20 cellular contexts compared by ENCODE assay signal in the genomic region with DNA sequence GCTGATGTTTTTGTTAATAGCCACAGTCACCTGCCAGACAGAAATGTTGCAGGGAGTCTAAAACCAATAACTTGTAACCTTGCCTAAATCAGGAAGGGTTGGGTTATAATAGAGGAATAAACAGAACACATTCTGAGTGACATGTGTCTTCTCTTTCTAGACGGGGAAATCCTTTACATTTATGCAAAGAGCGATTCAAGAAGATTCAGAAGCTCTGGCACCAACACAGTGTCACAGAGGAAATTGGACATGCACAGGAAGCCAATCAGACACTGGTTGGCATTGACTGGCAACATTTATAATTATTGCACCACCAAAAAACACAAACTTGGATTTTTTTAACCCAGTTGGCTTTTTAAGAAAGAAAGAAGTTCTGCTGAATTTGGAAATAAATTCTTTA. TPM values are rescaled to one million over a fixed set of nuclear protein-coding genes. Genes with fewer than 3 reads are reported as not detected.
DNase-seq lines count a peak whose midpoint lies in the region; ATAC-seq and TF ChIP-seq lines count a peak whose summit lies in the region.
"Had no signal": no experiment of that assay in that cellular context is flagged by ENCODE, and none has a peak within 500 bp of the region (broad histone marks: within the 10 kb centered on the region; RNA-seq: fewer than 3 reads in every experiment).

No MANE protein-coding gene starts in this region.

- H3K4me3 Mint-ChIP-seq in activated CD4-positive, alpha-beta T cell treated with anti-CD3 and anti-CD28 coated beads, Interleukin-2, amount 10 ng/mL, durations not matched to agents 7 days and 5 days: no peak overlapping the region
- H3K4me3 Mint-ChIP-seq in central memory CD8-positive, alpha-beta T cell: no peak overlapping the region
- no peak overlapping the region for H3K4me3 Mint-ChIP-seq in T-helper 2 cell treated with Interferon-gamma antibody and Interleukin-4, amounts not matched to agents 5 μg/mL and 100 μg/mL, for 36 hours

- POLR2A ChIA-PET in activated CD4-positive, alpha-beta T cell treated with anti-CD3 and anti-CD28 coated beads, Interleukin-2, amount 10 ng/mL, durations not matched to agents 7 days and 5 days (lab: Charles Lee): no interaction called here

- peak overlapping the region; percentile 71 for H3K27ac Mint-ChIP-seq in activated CD4-positive, alpha-beta T cell treated with anti-CD3 and anti-CD28 coated beads, Interleukin-2, amount 10 ng/mL, durations not matched to agents 7 days and 5 days
- H3K27ac Mint-ChIP-seq in central memory CD8-positive, alpha-beta T cell (ENCODE audit: low read depth): peak overlapping the region; percentile 61
- no peak overlapping the region for H3K27ac Mint-ChIP-seq in T-helper 2 cell treated with Interferon-gamma antibody and Interleukin-4, amounts not matched to agents 5 μg/mL and 100 μg/mL, for 36 hours

- H3K36me3 ChIP-seq in RWPE2 (ENCODE audit: low read depth) (peaks cover 47% of the 10 kb centered on the region), psoas muscle (ENCODE audit: insufficient read depth in 1 of 2, low read depth in 1 of 2) (peaks cover 6 to 77% of the 10 kb centered on the region in 2 donors), lower lobe of right lung (peaks cover 81% of the 10 kb centered on the region)

- H3K27ac ChIP-seq in RWPE2 (ENCODE audit: poor library complexity, severe bottlenecking) (peak overlapping the region; percentile 76), psoas muscle (peak overlapping the region; percentile 81), lower lobe of right lung (no peak overlapping the region)
- H3K27ac ChIP-seq: A549, hepatocyte had no signal

- DNase-seq in activated CD4-positive, alpha-beta T cell treated with anti-CD3 and anti-CD28 coated beads, Interleukin-2, amount 10 ng/mL, durations not matched to agents 7 days and 5 days: no peak
- no peak for DNase-seq in activated CD4-positive, alpha-beta T cell treated with anti-CD3 and anti-CD28 coated beads, Interleukin-2, amount 50 U/mL, for 48 hours
- DNase-seq in RWPE2 (ENCODE audit: low spot score) (no peak), psoas muscle (no peak), RPMI8226 (no peak), lower lobe of right lung (no peak)
- DNase-seq in central memory CD8-positive, alpha-beta T cell (ENCODE audit: low spot score in 2 of 2): no peak
- no peak for DNase-seq in T-helper 2 cell treated with Interferon-gamma antibody and Interleukin-4, amounts not matched to agents 5 μg/mL and 100 μg/mL, for 36 hours (ENCODE audit: low spot score)
- DNase-seq: activated CD4-positive, alpha-beta T cell treated with anti-CD3 and anti-CD28 coated beads, Interleukin-2, amount 50 U/mL, for 1 hour; activated effector memory CD4-positive, alpha-beta T cell treated with Interleukin-2 at 50 U/mL for 16 hours; NCI-H2081; pancreas; SIG-M5; T-helper 9 cell; upper lobe of left lung had no signal

- H3K4me1 ChIP-seq in RWPE2 (ENCODE audit: insufficient read depth, poor library complexity, severe bottlenecking): peaks cover 24% of the 10 kb centered on the region
- peaks cover 58% of the 10 kb centered on the region for H3K4me1 ChIP-seq in psoas muscle
- H3K4me1 ChIP-seq in lower lobe of right lung: peaks cover 16% of the 10 kb centered on the region
- H3K4me1 ChIP-seq: A549 had no signal

- peaks cover 44% of the 10 kb centered on the region for H3K4me1 Mint-ChIP-seq in activated CD4-positive, alpha-beta T cell treated with anti-CD3 and anti-CD28 coated beads, Interleukin-2, amount 10 ng/mL, durations not matched to agents 7 days and 5 days
- peaks cover 23% of the 10 kb centered on the region for H3K4me1 Mint-ChIP-seq in central memory CD8-positive, alpha-beta T cell
- peaks cover 24% of the 10 kb centered on the region for H3K4me1 Mint-ChIP-seq in T-helper 2 cell treated with Interferon-gamma antibody and Interleukin-4, amounts not matched to agents 5 μg/mL and 100 μg/mL, for 36 hours (ENCODE audit: low read depth)

- H3K27me3 ChIP-seq in RWPE2 (ENCODE audit: insufficient read depth, poor library complexity, severe bottlenecking) (no peaks in the 10 kb centered on the region), psoas muscle (ENCODE audit: insufficient read depth in 3 of 3, low read length in 2 of 3) (no peaks in the 10 kb centered on the region), lower lobe of right lung (ENCODE audit: low read depth) (no peaks in the 10 kb centered on the region)
- H3K27me3 ChIP-seq: hepatocyte, pancreas, upper lobe of left lung had no signal

- H3K9me3 Mint-ChIP-seq in activated CD4-positive, alpha-beta T cell treated with anti-CD3 and anti-CD28 coated beads, Interleukin-2, amount 10 ng/mL, durations not matched to agents 7 days and 5 days: no peaks in the 10 kb centered on the region
- H3K9me3 Mint-ChIP-seq in central memory CD8-positive, alpha-beta T cell: no peaks in the 10 kb centered on the region
- no peaks in the 10 kb centered on the region for H3K9me3 Mint-ChIP-seq in T-helper 2 cell treated with Interferon-gamma antibody and Interleukin-4, amounts not matched to agents 5 μg/mL and 100 μg/mL, for 36 hours

- CTCF ChIA-PET in activated CD4-positive, alpha-beta T cell treated with anti-CD3 and anti-CD28 coated beads, Interleukin-2, amount 10 ng/mL, durations not matched to agents 7 days and 5 days (lab: Charles Lee): interaction anchor here (1.3 kb wide), 1 partner anchor 29 kb away, joined by 8 read pairs; no protein-coding TSS in a partner anchor

- WGBS in psoas muscle, 3 donors: 58 to 75% (median 71%) methylated on average over 2 of the region's 2 CpGs

- no peak overlapping the region for H3K4me3 ChIP-seq in RWPE2 (ENCODE audit: severe bottlenecking)
- no peak overlapping the region for H3K4me3 ChIP-seq in psoas muscle
- H3K4me3 ChIP-seq in lower lobe of right lung: no peak overlapping the region
- H3K4me3 ChIP-seq: A549, hepatocyte, pancreas, skin epidermis, upper lobe of left lung had no signal

- TF ChIP-seq CTCF in RWPE2 (IDR thresholded peaks at IDR 0.05; ENCODE audit: poor library complexity, severe bottlenecking) (no peak), psoas muscle (IDR thresholded peaks at IDR 0.05) (no peak), lower lobe of right lung (IDR thresholded peaks at IDR 0.05) (no peak)

- H3K9me3 ChIP-seq in RWPE2 (ENCODE audit: severe bottlenecking): no peaks in the 10 kb centered on the region
- no peaks in the 10 kb centered on the region for H3K9me3 ChIP-seq in psoas muscle
- H3K9me3 ChIP-seq in lower lobe of right lung: no peaks in the 10 kb centered on the region
- H3K9me3 ChIP-seq: A549, pancreas, upper lobe of left lung had no signal

- intact Hi-C loops in psoas muscle (cut with DNase I) (no loop called here), lower lobe of right lung (cut with DNase I) (no loop called here)

- H3K27me3 Mint-ChIP-seq in activated CD4-positive, alpha-beta T cell treated with anti-CD3 and anti-CD28 coated beads, Interleukin-2, amount 10 ng/mL, durations not matched to agents 7 days and 5 days: no peaks in the 10 kb centered on the region
- no peaks in the 10 kb centered on the region for H3K27me3 Mint-ChIP-seq in central memory CD8-positive, alpha-beta T cell
- no peaks in the 10 kb centered on the region for H3K27me3 Mint-ChIP-seq in T-helper 2 cell treated with Interferon-gamma antibody and Interleukin-4, amounts not matched to agents 5 μg/mL and 100 μg/mL, for 36 hours (ENCODE audit: low read depth)

- ATAC-seq in RWPE2 (ENCODE audit: low read depth) (no peak), psoas muscle (no peak), lower lobe of right lung (no peak)
- no peak for ATAC-seq in central memory CD8-positive, alpha-beta T cell (replicated peaks; ENCODE audit: extremely low read depth, poor library complexity, severe bottlenecking)
- ATAC-seq: A549 had no signal

- H3K36me3 Mint-ChIP-seq in activated CD4-positive, alpha-beta T cell treated with anti-CD3 and anti-CD28 coated beads, Interleukin-2, amount 10 ng/mL, durations not matched to agents 7 days and 5 days (ENCODE audit: low read depth): peaks cover 72% of the 10 kb centered on the region
- H3K36me3 Mint-ChIP-seq in central memory CD8-positive, alpha-beta T cell (ENCODE audit: insufficient read depth): peaks cover 53% of the 10 kb centered on the region
- H3K36me3 Mint-ChIP-seq in T-helper 2 cell treated with Interferon-gamma antibody and Interleukin-4, amounts not matched to agents 5 μg/mL and 100 μg/mL, for 36 hours (ENCODE audit: low read depth): peaks cover 62% of the 10 kb centered on the region

RNA-seq across cellular contexts. Expression of a gene that starts 31.5 kb away (rescaled TPM):
- total RNA-seq in activated CD4-positive, alpha-beta T cell treated with anti-CD3 and anti-CD28 coated beads, Interleukin-2, amount 10 ng/mL, durations not matched to agents 7 days and 5 days: not detected
- 1 to 10 TPM; 1.8 to 4.9 (median 3.1) TPM for total RNA-seq in psoas muscle
- polyA plus RNA-seq in psoas muscle: 1 to 10 TPM in 1 of 3 donors, under 1 TPM in 2; 0.13 to 2.8 (median 0.66) TPM
- 0.68 TPM for total RNA-seq in lower lobe of right lung
- total RNA-seq: G401, hepatocyte, mononuclear cell had no signal
- polyA plus RNA-seq: A549, hepatocyte had no signal

RNA-seq across cellular contexts. Expression of a gene that starts 55.0 kb away (rescaled TPM):
- 10 to 100 TPM; 37.1 to 38.6 TPM for total RNA-seq in activated CD4-positive, alpha-beta T cell treated with anti-CD3 and anti-CD28 coated beads, Interleukin-2, amount 10 ng/mL, durations not matched to agents 7 days and 5 days
- total RNA-seq in psoas muscle: 10 to 100 TPM; 17.0 to 26.9 (median 18.9) TPM
- polyA plus RNA-seq in psoas muscle: 10 to 100 TPM; 13.1 to 41.3 (median 29.8) TPM
- 19.3 TPM for total RNA-seq in lower lobe of right lung
